Comparison of ENCODE assay signal across 8 cellular contexts in genomic region chr12:120086801-120087621, GRCh38. TPM values are rescaled to one million over a fixed set of nuclear protein-coding genes. Genes with fewer than 3 reads are reported as not detected.
DNase-seq lines count a peak whose midpoint lies in the region; ATAC-seq, FAIRE-seq and TF ChIP-seq lines count a peak whose summit lies in the region.

No MANE protein-coding gene starts in this region.

- H3K4me3 ChIP-seq in pancreas (peak overlapping the region in 3 of 4 donors; percentile 4 to 37 (median 19)), tibial nerve (peak overlapping the region; percentile 19 to 50 (median 32))

- peaks cover 20% of the 10 kb centered on the region for H3K36me3 Mint-ChIP-seq in activated naive CD8-positive, alpha-beta T cell treated with anti-CD3 and anti-CD28 coated beads, Interleukin-2, amount 10 ng/mL, durations not matched to agents 7 days and 5 days

- H3K27ac Mint-ChIP-seq in activated naive CD8-positive, alpha-beta T cell treated with anti-CD3 and anti-CD28 coated beads, Interleukin-2, amount 10 ng/mL, durations not matched to agents 7 days and 5 days, result peak overlapping the region; percentile 70

- peaks cover 20% of the 10 kb centered on the region for H3K4me1 Mint-ChIP-seq in activated naive CD8-positive, alpha-beta T cell treated with anti-CD3 and anti-CD28 coated beads, Interleukin-2, amount 10 ng/mL, durations not matched to agents 7 days and 5 days

- peak; percentile 66 for FAIRE-seq in pancreas (lab: Jason Lieb, UNC)

- WGBS in pancreas, 2 donors, result 0% methylated on average over 55 of the region's 55 CpGs
- whole genome bisulfite sequencing in tibial nerve, 2 donors, result 0% methylated on average over 13 to 23 of the region's 55 CpGs

- TF ChIP-seq POLR2A in tibial nerve (IDR thresholded peaks at IDR 0.05), result peak in 1 of 2 donors; percentile 39

- peaks cover 0 to 10% (median 0%) of the 10 kb centered on the region in 3 donors for H3K4me1 ChIP-seq in pancreas
- peaks cover 0 to 13% (median 2%) of the 10 kb centered on the region in 4 donors for H3K4me1 ChIP-seq in tibial nerve

- H3K27me3 Mint-ChIP-seq in activated naive CD8-positive, alpha-beta T cell treated with anti-CD3 and anti-CD28 coated beads, Interleukin-2, amount 10 ng/mL, durations not matched to agents 7 days and 5 days, result no peaks in the 10 kb centered on the region

- H3K36me3 ChIP-seq in pancreas, result no peaks in the 10 kb centered on the region
- H3K36me3 ChIP-seq in tibial nerve, result peaks cover 0 to under 1% (median 0%) of the 10 kb centered on the region in 3 donors

- H3K4me3 Mint-ChIP-seq in activated naive CD8-positive, alpha-beta T cell treated with anti-CD3 and anti-CD28 coated beads, Interleukin-2, amount 10 ng/mL, durations not matched to agents 7 days and 5 days, result peak overlapping the region; percentile 68

- no peaks in the 10 kb centered on the region for H3K9me3 ChIP-seq in pancreas
- H3K9me3 ChIP-seq in tibial nerve, result no peaks in the 10 kb centered on the region

- H3K27ac ChIP-seq in pancreas (peak overlapping the region in 3 of 4 donors; percentile 36 to 71 (median 60)), tibial nerve (peak overlapping the region in 3 of 4 donors; percentile 31 to 82 (median 56))

- no peaks in the 10 kb centered on the region for H3K9me3 Mint-ChIP-seq in activated naive CD8-positive, alpha-beta T cell treated with anti-CD3 and anti-CD28 coated beads, Interleukin-2, amount 10 ng/mL, durations not matched to agents 7 days and 5 days

- H3K27me3 ChIP-seq in pancreas (no peaks in the 10 kb centered on the region), tibial nerve (no peaks in the 10 kb centered on the region)

- POLR2A ChIA-PET in activated naive CD8-positive, alpha-beta T cell treated with anti-CD3 and anti-CD28 coated beads, Interleukin-2, amount 10 ng/mL, durations not matched to agents 7 days and 5 days (lab: Charles Lee), result interaction anchor here (0.5 to 1.5 kb wide), 11 partner anchors 24 to 420 kb away, joined by 3 to 28 read pairs (median 5); partner anchors contain the start of genes BICDL1, PRKAB1, RAB35 and RNU4-2

- TF ChIP-seq CTCF in GM12801 (IDR thresholded peaks at IDR 0.05; ENCODE audit: extremely low read depth, insufficient read length) (peak; percentile 80), pancreas (IDR thresholded peaks at IDR 0.05) (peak; percentile 92 to 99 (median 98)), tibial nerve (IDR thresholded peaks at IDR 0.05) (peak; percentile 97 to 99 (median 99))

- peak; percentile 97 for ATAC-seq in HG02623 (IDR thresholded peaks at IDR 0.05; ENCODE audit: unreplicated experiment)
- peak; percentile 96 for ATAC-seq in activated naive CD8-positive, alpha-beta T cell treated with anti-CD3 and anti-CD28 coated beads, Interleukin-2, amount 10 ng/mL, durations not matched to agents 7 days and 5 days (ENCODE audit: low read depth)
- ATAC-seq in Right ventricle myocardium superior (ENCODE audit: poor library complexity), result peak; percentile 96
- ATAC-seq in pancreas, result peak; percentile 95 to 98 (median 96)

- intact Hi-C loops in Right ventricle myocardium superior (cut with DNase I), result no loop called here
- intact Hi-C loops in pancreas (cut with DNase I), result no loop called here

- DNase-seq in NCI-H1092 treated with DMSO at 0.1 percent for 48 hours (lab: John Stamatoyannopoulos, UW) (peak; percentile 97), SKM-1 (lab: John Stamatoyannopoulos, UW; ENCODE audit: unreplicated experiment) (peak; percentile 70), Right ventricle myocardium superior (peak; percentile 99), pancreas (peak; percentile 98 to 100 (median 99)), tibial nerve (ENCODE audit: low spot score in 2 of 2) (peak; percentile 97 to 98)
- peak; percentile 99 for DNase-seq in activated naive CD8-positive, alpha-beta T cell treated with anti-CD3 and anti-CD28 coated beads, Interleukin-2, amount 10 ng/mL, durations not matched to agents 7 days and 5 days

- TF ChIP-seq EP300 in tibial nerve (IDR thresholded peaks at IDR 0.05), result peak; percentile 88 to 98

RNA-seq across cellular contexts. Expression of gene RAB35, which starts 29.5 kb away (rescaled TPM):
- total RNA-seq in activated naive CD8-positive, alpha-beta T cell treated with anti-CD3 and anti-CD28 coated beads, Interleukin-2, amount 10 ng/mL, durations not matched to agents 7 days and 5 days, result 10 to 100 TPM; 57.1 to 60.2 TPM
- total RNA-seq in Right ventricle myocardium superior, result 23.6 TPM
- 10 to 100 TPM; 10.7 to 23.0 (median 15.0) TPM for total RNA-seq in pancreas
- polyA plus RNA-seq in pancreas, result 10 to 100 TPM; 13.6 to 13.9 TPM
- 10 to 100 TPM; 22.8 to 30.8 (median 26.2) TPM for total RNA-seq in tibial nerve

Comparison
In these comparisons a context has a peak if more than half of its experiments do, and no peak if none do; other contexts are left out.
1. Peak in every context shown above with its lines: DNase-seq, ATAC-seq, H3K4me3 ChIP-seq and H3K27ac ChIP-seq.